In genomic region chr2:74507926-74508520, GRCh38 we compare ENCODE assay signal across 8 cellular contexts. TPM values are rescaled to one million over a fixed set of nuclear protein-coding genes. Genes with fewer than 3 reads are reported as not detected.
DNase-seq lines count a peak whose midpoint lies in the region; ATAC-seq and TF ChIP-seq lines count a peak whose summit lies in the region.

No MANE protein-coding gene starts in this region.

- peak overlapping the region; percentile 99 for H3K4me3 Mint-ChIP-seq in T-helper 17 cell
- H3K4me3 Mint-ChIP-seq in natural killer cell treated with Interleukin-12 subunit alpha and Interleukin-12 subunit beta and Interleukin-15 and Interleukin-18, amount 100 ng/mL, for 72 hours = peak overlapping the region; percentile 96

- H3K9me3 ChIP-seq in T-helper 17 cell (ENCODE audit: control insufficient read depth, low read length, poor library complexity, severe bottlenecking) = no peaks in the 10 kb centered on the region

- DNase-seq in AG10803 (ENCODE audit: low read depth) = peak; percentile 82
- DNase-seq in T-helper 17 cell = no peak
- DNase-seq in epithelial cell of proximal tubule (ENCODE audit: low read depth) = no peak
- no peak for DNase-seq in natural killer cell treated with Interleukin-12 subunit alpha and Interleukin-12 subunit beta and Interleukin-15 and Interleukin-18, amount 100 ng/mL, for 72 hours (ENCODE audit: low spot score)
- DNase-seq in NK-92 treated with Interleukin-12 subunit alpha and Interleukin-12 subunit beta, amount 100 ng/mL, for 24 hours (lab: John Stamatoyannopoulos, UW) = no peak

- ATAC-seq in GM19035 (IDR thresholded peaks at IDR 0.05; ENCODE audit: unreplicated experiment) (peak; percentile 5), HG03565 (IDR thresholded peaks at IDR 0.05; ENCODE audit: unreplicated experiment) (peak; percentile 1), T-helper 17 cell (no peak), GM18517 (IDR thresholded peaks at IDR 0.05; ENCODE audit: unreplicated experiment) (no peak)
- ATAC-seq in natural killer cell treated with Interleukin-12 subunit alpha and Interleukin-12 subunit beta and Interleukin-15 and Interleukin-18, amount 100 ng/mL, for 72 hours = no peak

- no peaks in the 10 kb centered on the region for H3K9me3 Mint-ChIP-seq in natural killer cell treated with Interleukin-12 subunit alpha and Interleukin-12 subunit beta and Interleukin-15 and Interleukin-18, amount 100 ng/mL, for 72 hours

- H3K4me3 ChIP-seq in AG10803 (ENCODE audit: low read length) (peak overlapping the region; percentile 98), epithelial cell of proximal tubule (ENCODE audit: low read depth, low read length) (peak overlapping the region; percentile 72)

- H3K36me3 Mint-ChIP-seq in T-helper 17 cell (ENCODE audit: low read depth) = peaks cover 13% of the 10 kb centered on the region
- peaks cover 12% of the 10 kb centered on the region for H3K36me3 Mint-ChIP-seq in natural killer cell treated with Interleukin-12 subunit alpha and Interleukin-12 subunit beta and Interleukin-15 and Interleukin-18, amount 100 ng/mL, for 72 hours

- peaks cover 38% of the 10 kb centered on the region for H3K4me1 Mint-ChIP-seq in T-helper 17 cell
- H3K4me1 Mint-ChIP-seq in natural killer cell treated with Interleukin-12 subunit alpha and Interleukin-12 subunit beta and Interleukin-15 and Interleukin-18, amount 100 ng/mL, for 72 hours (ENCODE audit: low read depth in 2 of 2) = peaks cover 48 to 50% of the 10 kb centered on the region in 2 donors

- peak overlapping the region; percentile 100 for H3K27ac Mint-ChIP-seq in T-helper 17 cell
- H3K27ac Mint-ChIP-seq in natural killer cell treated with Interleukin-12 subunit alpha and Interleukin-12 subunit beta and Interleukin-15 and Interleukin-18, amount 100 ng/mL, for 72 hours = peak overlapping the region; percentile 99

- TF ChIP-seq CTCF in AG10803 (conservative IDR thresholded peaks at IDR 0.05; ENCODE audit: low read length) (no peak), epithelial cell of proximal tubule (conservative IDR thresholded peaks at IDR 0.05; ENCODE audit: low read depth, low read length) (no peak)

- H3K27me3 Mint-ChIP-seq in T-helper 17 cell = peaks cover 32% of the 10 kb centered on the region
- H3K27me3 Mint-ChIP-seq in natural killer cell treated with Interleukin-12 subunit alpha and Interleukin-12 subunit beta and Interleukin-15 and Interleukin-18, amount 100 ng/mL, for 72 hours = peaks cover 15 to 29% of the 10 kb centered on the region in 2 donors

RNA-seq across cellular contexts. Expression of gene PCGF1, which starts 0.5 kb away (rescaled TPM):
- total RNA-seq in T-helper 17 cell (10 to 100 TPM; 28.2 to 31.5 TPM), epithelial cell of proximal tubule (16.3 and 21.6 TPM in 2 replicates)
- total RNA-seq in natural killer cell treated with Interleukin-12 subunit alpha and Interleukin-12 subunit beta and Interleukin-15 and Interleukin-18, amount 100 ng/mL, for 72 hours = 10 to 100 TPM; 31.3 to 41.3 TPM

RNA-seq across cellular contexts. Expression of gene TLX2, which starts 6.2 kb away (rescaled TPM):
- 1 to 10 TPM in 1 of 2 donors, under 1 TPM in 1; 0.16 to 1.5 TPM for total RNA-seq in T-helper 17 cell
- not detected in 2 replicates for total RNA-seq in epithelial cell of proximal tubule
- total RNA-seq in natural killer cell treated with Interleukin-12 subunit alpha and Interleukin-12 subunit beta and Interleukin-15 and Interleukin-18, amount 100 ng/mL, for 72 hours = under 1 TPM; 0.12 to 0.95 TPM

RNA-seq across cellular contexts. Expression of gene LBX2, which starts 8.6 kb away (rescaled TPM):
- total RNA-seq in T-helper 17 cell (under 1 TPM in 1 of 2 donors, not detected in 1; 0.26 TPM), epithelial cell of proximal tubule (1.3 and 1.7 TPM in 2 replicates)
- 1 to 10 TPM; 1.3 to 1.5 TPM for total RNA-seq in natural killer cell treated with Interleukin-12 subunit alpha and Interleukin-12 subunit beta and Interleukin-15 and Interleukin-18, amount 100 ng/mL, for 72 hours

RNA-seq across cellular contexts. Expression of gene DQX1, which starts 18.0 kb away (rescaled TPM):
- total RNA-seq in T-helper 17 cell = under 1 TPM in 1 of 2 donors, not detected in 1; 0.23 TPM
- total RNA-seq in epithelial cell of proximal tubule = not detected in 2 replicates
- total RNA-seq in natural killer cell treated with Interleukin-12 subunit alpha and Interleukin-12 subunit beta and Interleukin-15 and Interleukin-18, amount 100 ng/mL, for 72 hours = 1 to 10 TPM in 1 of 2 donors, under 1 TPM in 1; 0.55 to 1.0 TPM

RNA-seq across cellular contexts. Expression of gene AUP1, which starts 21.5 kb away (rescaled TPM):
- total RNA-seq in T-helper 17 cell = 100 to 1,000 TPM; 139 to 153 TPM
- total RNA-seq in epithelial cell of proximal tubule = 86.4 and 136 TPM in 2 replicates
- total RNA-seq in natural killer cell treated with Interleukin-12 subunit alpha and Interleukin-12 subunit beta and Interleukin-15 and Interleukin-18, amount 100 ng/mL, for 72 hours = 100 to 1,000 TPM; 190 to 233 TPM

Comparison
In these comparisons a context has a peak if more than half of its experiments do, and no peak if none do; other contexts are left out.
1. ATAC-seq: peak in GM19035 (single experiment) and HG03565 (single experiment); none in T-helper 17 cell (single experiment), natural killer cell treated with Interleukin-12 subunit alpha and Interleukin-12 subunit beta and Interleukin-15 and Interleukin-18, amount 100 ng/mL, for 72 hours (0 of 2) and GM18517 (single experiment).